27 cellular contexts compared by ENCODE assay signal in the genomic region with DNA sequence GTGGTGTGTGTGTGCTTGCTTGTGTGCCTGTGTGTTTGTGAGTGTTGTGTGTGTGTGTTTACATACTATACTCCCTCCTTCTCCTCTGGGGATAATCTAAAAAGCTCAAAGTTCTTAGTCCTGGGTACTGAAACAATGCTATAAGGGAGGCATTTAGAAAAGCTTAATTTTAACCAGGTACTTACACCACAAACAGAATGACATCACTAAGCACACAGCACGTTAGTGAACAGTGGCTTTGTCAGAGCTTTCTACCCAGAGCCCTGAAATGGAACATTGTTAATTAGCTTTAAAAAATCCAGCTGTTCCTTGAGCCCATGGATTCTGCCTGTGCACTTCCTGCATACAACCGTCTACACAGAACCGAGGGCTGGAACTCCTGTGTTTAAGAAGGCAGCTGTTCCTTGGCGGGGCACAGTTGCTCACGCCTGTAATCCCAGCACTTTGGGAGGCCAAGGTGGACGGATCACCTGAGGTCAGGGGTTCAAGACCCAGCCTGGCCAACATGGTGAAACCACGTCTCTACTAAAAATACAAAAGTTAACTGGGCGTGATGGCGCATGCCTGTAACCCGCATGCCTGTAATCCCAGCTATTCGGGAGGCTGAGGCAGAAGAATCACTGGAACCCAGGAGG.
A peak's percentile ranks its signal among the peaks of the same experiment; 100 is the strongest.
DNase-seq lines count a peak whose midpoint lies in the region; ATAC-seq and TF ChIP-seq lines count a peak whose summit lies in the region.
"Had no signal": no experiment of that assay in that cellular context is flagged by ENCODE, and none has a peak within 500 bp of the region (broad histone marks: within the 10 kb centered on the region; RNA-seq: fewer than 3 reads in every experiment).

No MANE protein-coding gene starts in this region.

- no peak overlapping the region for H2BK120ac ChIP-seq in neuronal stem cell (ENCODE audit: low read depth, low read length)

- H4K91ac ChIP-seq in neuronal stem cell (ENCODE audit: low read depth, low read length, poor library complexity), result no peak overlapping the region

- no peaks in the 10 kb centered on the region for H3K9me3 ChIP-seq in neuronal stem cell (replicated peaks in 1 of 2; ENCODE audit: control insufficient read depth in 2 of 2, insufficient read depth in 1 of 2, low read depth in 1 of 2, low read length in 2 of 2)
- H3K9me3 ChIP-seq: heart left ventricle, prostate gland, sigmoid colon, transverse colon had no signal

- DNase-seq in HFFc6 (no peak), NCI-H82 (lab: John Stamatoyannopoulos, UW) (peak; percentile 44), left kidney (ENCODE audit: low read depth, low spot score) (peak; percentile 62), neuronal stem cell (ENCODE audit: low spot score) (no peak), activated gamma-delta T cell (lab: John Stamatoyannopoulos, UW) (no peak), erythroblast (lab: John Stamatoyannopoulos, UW) (no peak)
- DNase-seq: activated CD4-positive, alpha-beta T cell treated with anti-CD3 and anti-CD28 coated beads, Interleukin-2, amount 10 ng/mL, durations not matched to agents 24 days and 14 days; activated CD8-positive, alpha-beta memory T cell treated with anti-CD3 and anti-CD28 coated beads for 24 hours; amygdala; CD8-positive, alpha-beta memory T cell; DMS 273 treated with DMSO at 0.1 percent for 48 hours; dorsolateral prefrontal cortex; foreskin melanocyte; heart left ventricle; Karpas-422; mammary epithelial cell; NCI-H1417 treated with DMSO at 0.1 percent for 48 hours; NCI-H526 treated with DMSO at 0.1 percent for 48 hours; sigmoid colon; stimulated activated CD4-positive, alpha-beta T cell treated with anti-CD3 and anti-CD28 coated beads, Interleukin-4, amount 100 ng/mL, for 24 hours; T1000; transverse colon had no signal

- WGBS in neuronal stem cell (ENCODE audit: extremely low coverage in 2 of 2, insufficient read length in 2 of 2, insufficient replicate concordance in 1 of 2), 2 donors, result no CpG with 5 or more reads among the region's 11 CpGs

- H2BK12ac ChIP-seq in neuronal stem cell (ENCODE audit: low read length), result no peak overlapping the region

- no peaks in the 10 kb centered on the region for H3K27me3 ChIP-seq in neuronal stem cell (ENCODE audit: control insufficient read depth in 3 of 3, insufficient read depth in 3 of 3, low read depth in 1 of 3, low read length in 3 of 3)
- H3K27me3 ChIP-seq: dorsolateral prefrontal cortex, heart left ventricle, neural progenitor cell, sigmoid colon, transverse colon had no signal

- no peak overlapping the region for H2BK15ac ChIP-seq in neuronal stem cell (ENCODE audit: low read length)

- no peak for TF ChIP-seq POLR2A in erythroblast (IDR thresholded peaks at IDR 0.05; ENCODE audit: low read length)

- H3K36me3 ChIP-seq in neuronal stem cell (replicated peaks in 1 of 2; ENCODE audit: control insufficient read depth in 2 of 2, insufficient read depth in 2 of 2, low read length in 2 of 2), result no peaks in the 10 kb centered on the region
- H3K36me3 ChIP-seq: heart left ventricle, neural progenitor cell, prostate gland, sigmoid colon, transverse colon had no signal

- H3K36me3 Mint-ChIP-seq in HFFc6 (ENCODE audit: low read depth), result peaks cover 4% of the 10 kb centered on the region
- H3K36me3 Mint-ChIP-seq: activated naive CD4-positive, alpha-beta T cell treated with anti-CD3 and anti-CD28 coated beads, Interleukin-2, amount 50 U/mL, for 72 hours; CD8-positive, alpha-beta memory T cell; neural progenitor cell had no signal

- H3K18ac ChIP-seq in neuronal stem cell (ENCODE audit: low read length), result peak overlapping the region; percentile 46

- H2AK5ac ChIP-seq in neuronal stem cell (ENCODE audit: low read depth, low read length), result no peak overlapping the region

- no peak overlapping the region for H3K4me3 Mint-ChIP-seq in HFFc6
- H3K4me3 Mint-ChIP-seq: activated CD4-positive, alpha-beta T cell treated with anti-CD3 and anti-CD28 coated beads, Interleukin-2, amount 10 ng/mL, durations not matched to agents 24 days and 14 days; CD8-positive, alpha-beta memory T cell; neural progenitor cell had no signal

- H3K23ac ChIP-seq in neuronal stem cell (ENCODE audit: low read depth, low read length, poor library complexity), result no peak overlapping the region

- no peak overlapping the region for H4K8ac ChIP-seq in neuronal stem cell (ENCODE audit: low read depth, low read length)

- ATAC-seq in GM18868 (IDR thresholded peaks at IDR 0.05; ENCODE audit: unreplicated experiment), result no peak
- ATAC-seq in GM19023 (IDR thresholded peaks at IDR 0.05; ENCODE audit: unreplicated experiment), result no peak
- ATAC-seq: activated naive CD4-positive, alpha-beta T cell treated with anti-CD3 and anti-CD28 coated beads, Interleukin-2, amount 50 U/mL, for 72 hours; heart left ventricle had no signal

- TF ChIP-seq CTCF in HFFc6 (IDR thresholded peaks at IDR 0.05), result no peak

- no peaks in the 10 kb centered on the region for H3K9me3 Mint-ChIP-seq in HFFc6
- H3K9me3 Mint-ChIP-seq: activated CD4-positive, alpha-beta T cell treated with anti-CD3 and anti-CD28 coated beads, Interleukin-2, amount 10 ng/mL, durations not matched to agents 24 days and 14 days; activated naive CD4-positive, alpha-beta T cell treated with anti-CD3 and anti-CD28 coated beads, Interleukin-2, amount 50 U/mL, for 72 hours; CD8-positive, alpha-beta memory T cell; neural progenitor cell had no signal

- peaks cover 15% of the 10 kb centered on the region; the same call in 1 of the 2 replicates for H3K4me1 Mint-ChIP-seq in HFFc6 (ENCODE audit: low read depth)
- H3K4me1 Mint-ChIP-seq: activated CD4-positive, alpha-beta T cell treated with anti-CD3 and anti-CD28 coated beads, Interleukin-2, amount 10 ng/mL, durations not matched to agents 24 days and 14 days; CD8-positive, alpha-beta memory T cell had no signal

- no peak overlapping the region for H3K4me3 ChIP-seq in neuronal stem cell (ENCODE audit: low read length in 2 of 2)
- H3K4me3 ChIP-seq: dorsolateral prefrontal cortex, heart left ventricle, neural progenitor cell, prostate gland, sigmoid colon, transverse colon had no signal

- H3K9ac ChIP-seq in neuronal stem cell (ENCODE audit: low read depth, low read length, poor library complexity), result no peak overlapping the region
- H3K9ac ChIP-seq: neural progenitor cell had no signal

- no peak overlapping the region for H3K14ac ChIP-seq in neuronal stem cell (ENCODE audit: low read length)

- H3K79me1 ChIP-seq in neuronal stem cell (ENCODE audit: low read depth, low read length), result no peaks in the 10 kb centered on the region

- H3K4me1 ChIP-seq in neuronal stem cell (ENCODE audit: control insufficient read depth in 2 of 2, insufficient read depth in 1 of 2, low read depth in 1 of 2, low read length in 2 of 2), result no peaks in the 10 kb centered on the region
- H3K4me1 ChIP-seq: heart left ventricle, neural progenitor cell, prostate gland, transverse colon had no signal

- H3K27ac Mint-ChIP-seq in HFFc6, result peak overlapping the region; percentile 6; the same call in 1 of the 2 replicates
- H3K27ac Mint-ChIP-seq: activated CD4-positive, alpha-beta T cell treated with anti-CD3 and anti-CD28 coated beads, Interleukin-2, amount 10 ng/mL, durations not matched to agents 24 days and 14 days; activated naive CD4-positive, alpha-beta T cell treated with anti-CD3 and anti-CD28 coated beads, Interleukin-2, amount 50 U/mL, for 72 hours; neural progenitor cell had no signal

- H3K4ac ChIP-seq in neuronal stem cell (ENCODE audit: low read length), result no peak overlapping the region

- peaks cover 2% of the 10 kb centered on the region; the same call in 1 of the 2 replicates for H3K27me3 Mint-ChIP-seq in HFFc6 (ENCODE audit: insufficient read depth)

- H3K27ac ChIP-seq in neuronal stem cell (replicated peaks; ENCODE audit: low read length), result no peak overlapping the region
- H3K27ac ChIP-seq: dorsolateral prefrontal cortex, heart left ventricle, neural progenitor cell, prostate gland, sigmoid colon, transverse colon had no signal

- H3K4me2 ChIP-seq in neuronal stem cell (ENCODE audit: insufficient read depth, low read length, poor library complexity, severe bottlenecking), result no peak overlapping the region
- H3K4me2 ChIP-seq: neural progenitor cell had no signal

- H2BK5ac ChIP-seq in neuronal stem cell (ENCODE audit: low read length), result no peak overlapping the region

- no peak overlapping the region for H2AFZ ChIP-seq in neuronal stem cell (ENCODE audit: low read length)
- H2AFZ ChIP-seq: neural progenitor cell had no signal

Comparison
In these comparisons a context has a peak if more than half of its experiments do, and no peak if none do; other contexts are left out.
1. DNase-seq: peak in NCI-H82 (single experiment) and left kidney (single experiment); none in HFFc6 (single experiment), neuronal stem cell (single experiment), activated gamma-delta T cell (single experiment) and erythroblast (0 of 2).